ENCODE assay signal across 8 cellular contexts in genomic region chr5:178729065-178729464, GRCh38. TPM values are rescaled to one million over a fixed set of nuclear protein-coding genes. Genes with fewer than 3 reads are reported as not detected.
DNase-seq lines count a peak whose midpoint lies in the region; ATAC-seq and TF ChIP-seq lines count a peak whose summit lies in the region.
"Not testable (repeated sequence)": the region's sequence is repeated elsewhere in the genome, so short reads cannot be mapped to it uniquely, and the experiment has no call there.

No MANE protein-coding gene starts in this region.

- H3K36me3 ChIP-seq in H7 (replicated peaks; ENCODE audit: control insufficient read depth, insufficient read depth, low read length); kidney epithelial cell (ENCODE audit: control insufficient read depth, insufficient read depth, low read length): not testable (repeated sequence)
- peaks cover 22 to 42% (median 33%) of the 10 kb centered on the region in 4 donors for H3K36me3 ChIP-seq in sigmoid colon
- H3K36me3 ChIP-seq in upper lobe of right lung: peaks cover 31% of the 10 kb centered on the region

- 69 to 89% methylated on average over 15 to 18 of the region's 33 CpGs for WGBS in sigmoid colon, 2 donors

- not testable (repeated sequence) for TF ChIP-seq POLR2A in sigmoid colon (IDR thresholded peaks at IDR 0.05)

- not testable (repeated sequence) for H3K27ac Mint-ChIP-seq in activated CD8-positive, alpha-beta T cell treated with anti-CD3 and anti-CD28 coated beads, Interleukin-2, amount 10 ng/mL, durations not matched to agents 7 days and 5 days

- peaks cover 14% of the 10 kb centered on the region for H3K9me3 Mint-ChIP-seq in activated CD8-positive, alpha-beta T cell treated with anti-CD3 and anti-CD28 coated beads, Interleukin-2, amount 10 ng/mL, durations not matched to agents 7 days and 5 days (ENCODE audit: insufficient read depth)

- not testable (repeated sequence) for DNase-seq in AG09309 (ENCODE audit: low read depth); H7; activated CD8-positive, alpha-beta T cell treated with anti-CD3 and anti-CD28 coated beads, Interleukin-2, amount 10 ng/mL, durations not matched to agents 7 days and 5 days; coronary artery (ENCODE audit: low spot score); fibroblast of pulmonary artery (ENCODE audit: low read depth); kidney epithelial cell (ENCODE audit: low read depth); sigmoid colon; upper lobe of right lung

- peak overlapping the region; percentile 29 for H3K4me3 ChIP-seq in AG09309 (ENCODE audit: control insufficient read depth, low read depth, low read length)
- H3K4me3 ChIP-seq in H7 (ENCODE audit: insufficient read depth, low read depth, low read length): peak overlapping the region; percentile 85
- H3K4me3 ChIP-seq in coronary artery: peak overlapping the region; percentile 49
- H3K4me3 ChIP-seq in fibroblast of pulmonary artery (replicated peaks; ENCODE audit: low read depth, low read length): peak overlapping the region; percentile 30
- peak overlapping the region; percentile 24 for H3K4me3 ChIP-seq in kidney epithelial cell (ENCODE audit: low read depth, low read length)
- peak overlapping the region in 3 of 4 donors; percentile 37 to 88 (median 87) for H3K4me3 ChIP-seq in sigmoid colon
- peak overlapping the region; percentile 97 for H3K4me3 ChIP-seq in upper lobe of right lung

- ATAC-seq in activated CD8-positive, alpha-beta T cell treated with anti-CD3 and anti-CD28 coated beads, Interleukin-2, amount 10 ng/mL, durations not matched to agents 7 days and 5 days; upper lobe of right lung: not testable (repeated sequence)

- TF ChIP-seq EP300 in sigmoid colon (IDR thresholded peaks at IDR 0.05): not testable (repeated sequence)

- intact Hi-C loops in sigmoid colon (cut with DNase I); upper lobe of right lung (cut with DNase I): not testable (repeated sequence)

- not testable (repeated sequence) for H3K27me3 Mint-ChIP-seq in activated CD8-positive, alpha-beta T cell treated with anti-CD3 and anti-CD28 coated beads, Interleukin-2, amount 10 ng/mL, durations not matched to agents 7 days and 5 days (ENCODE audit: low read depth)

- peaks cover 45% of the 10 kb centered on the region for H3K36me3 Mint-ChIP-seq in activated CD8-positive, alpha-beta T cell treated with anti-CD3 and anti-CD28 coated beads, Interleukin-2, amount 10 ng/mL, durations not matched to agents 7 days and 5 days (ENCODE audit: low read depth)

- POLR2A ChIA-PET in activated CD8-positive, alpha-beta T cell treated with anti-CD3 and anti-CD28 coated beads, Interleukin-2, amount 10 ng/mL, durations not matched to agents 7 days and 5 days (lab: Charles Lee): not testable (repeated sequence)

- peak overlapping the region; percentile 63 for H3K4me3 Mint-ChIP-seq in activated CD8-positive, alpha-beta T cell treated with anti-CD3 and anti-CD28 coated beads, Interleukin-2, amount 10 ng/mL, durations not matched to agents 7 days and 5 days

- CTCF ChIA-PET in activated CD8-positive, alpha-beta T cell treated with anti-CD3 and anti-CD28 coated beads, Interleukin-2, amount 10 ng/mL, durations not matched to agents 7 days and 5 days (lab: Charles Lee): not testable (repeated sequence)

- H3K4me1 ChIP-seq in sigmoid colon: peaks cover 0 to 12% (median 7%) of the 10 kb centered on the region in 4 donors
- not testable (repeated sequence) for H3K4me1 ChIP-seq in upper lobe of right lung

- H3K9me3 ChIP-seq in sigmoid colon, upper lobe of right lung: not testable (repeated sequence)

- not testable (repeated sequence) for TF ChIP-seq CTCF in AG09309 (IDR thresholded peaks at IDR 0.05; ENCODE audit: control insufficient read depth, insufficient read depth, low read depth, low read length, missing control alignments); coronary artery (IDR thresholded peaks at IDR 0.05); fibroblast of pulmonary artery (IDR thresholded peaks at IDR 0.05; ENCODE audit: low read length, missing control alignments); kidney epithelial cell (IDR thresholded peaks at IDR 0.05; ENCODE audit: insufficient read depth, low read length, poor library complexity, severe bottlenecking); sigmoid colon (IDR thresholded peaks at IDR 0.05); upper lobe of right lung (IDR thresholded peaks at IDR 0.05)

- H3K4me1 Mint-ChIP-seq in activated CD8-positive, alpha-beta T cell treated with anti-CD3 and anti-CD28 coated beads, Interleukin-2, amount 10 ng/mL, durations not matched to agents 7 days and 5 days (ENCODE audit: low read depth): not testable (repeated sequence)

- H3K27me3 ChIP-seq in H7 (ENCODE audit: control insufficient read depth, insufficient read depth, low read length); kidney epithelial cell (ENCODE audit: control insufficient read depth, insufficient read depth, low read length); sigmoid colon; upper lobe of right lung: not testable (repeated sequence)

- H3K27ac ChIP-seq in coronary artery, upper lobe of right lung: not testable (repeated sequence)
- peak overlapping the region in 1 of 4 donors; percentile 51 for H3K27ac ChIP-seq in sigmoid colon

RNA-seq across cellular contexts. Expression of gene ZNF354A, which starts 1.4 kb away (rescaled TPM):
- total RNA-seq in H7 (2014; rRNA removed; shearing (Covaris generic)): 19.4 and 26.0 TPM in 2 replicates
- total RNA-seq in activated CD8-positive, alpha-beta T cell treated with anti-CD3 and anti-CD28 coated beads, Interleukin-2, amount 10 ng/mL, durations not matched to agents 7 days and 5 days: 10 to 100 TPM in 1 of 2 experiments, 1 to 10 TPM in 1; 8.2 to 10.6 TPM
- 9.5 and 14.0 TPM in 2 replicates for total RNA-seq in kidney epithelial cell
- 10 to 100 TPM; 17.8 to 29.4 (median 21.7) TPM for total RNA-seq in sigmoid colon
- polyA plus RNA-seq in sigmoid colon: 1 to 10 TPM; 3.7 to 5.8 (median 4.8) TPM
- total RNA-seq in upper lobe of right lung: 13.3 TPM

Comparison
In these comparisons a context has a peak if more than half of its experiments do, and no peak if none do; other contexts are left out.
1. H3K4me3 ChIP-seq: peak in every context shown above with its lines; median percentile 97 in upper lobe of right lung; 87 in sigmoid colon; 85 in H7; 49 in coronary artery; 30 in fibroblast of pulmonary artery; 29 in AG09309; 24 in kidney epithelial cell.